ENCODE assay signal across 9 cellular contexts in genomic region chr13:24274452-24274971, GRCh38. TPM values are rescaled to one million over a fixed set of nuclear protein-coding genes. Genes with fewer than 3 reads are reported as not detected.
DNase-seq lines count a peak whose midpoint lies in the region; ATAC-seq and TF ChIP-seq lines count a peak whose summit lies in the region.
"Had no signal": no experiment of that assay in that cellular context is flagged by ENCODE, and none has a peak within 500 bp of the region (broad histone marks: within the 10 kb centered on the region; RNA-seq: fewer than 3 reads in every experiment).

No MANE protein-coding gene starts in this region.

- H3K9me3 ChIP-seq in esophagus squamous epithelium, result no peaks in the 10 kb centered on the region

- H3K27ac Mint-ChIP-seq in activated CD4-positive, alpha-beta T cell treated with anti-CD3 and anti-CD28 coated beads, Interleukin-2, amount 10 ng/mL, durations not matched to agents 24 days and 14 days, result peak overlapping the region; percentile 96

- peak overlapping the region; percentile 82 for H3K4me3 Mint-ChIP-seq in activated CD4-positive, alpha-beta T cell treated with anti-CD3 and anti-CD28 coated beads, Interleukin-2, amount 10 ng/mL, durations not matched to agents 24 days and 14 days

- H3K36me3 ChIP-seq in esophagus squamous epithelium, result no peaks in the 10 kb centered on the region

- peaks cover 24% of the 10 kb centered on the region for H3K36me3 Mint-ChIP-seq in activated CD4-positive, alpha-beta T cell treated with anti-CD3 and anti-CD28 coated beads, Interleukin-2, amount 10 ng/mL, durations not matched to agents 24 days and 14 days (ENCODE audit: low read depth)

- TF ChIP-seq CTCF in esophagus squamous epithelium (IDR thresholded peaks at IDR 0.05), result no peak

- intact Hi-C loops in activated CD4-positive, alpha-beta T cell treated with anti-CD3 and anti-CD28 coated beads, Interleukin-2, amount 10 ng/mL, durations not matched to agents 24 days and 14 days (cut with micrococcal nuclease), result loop anchor here (1.0 to 10.0 kb wide), 7 partner anchors 23 to 1010 kb away; partner anchors contain the start of genes MTMR6 and SPATA13
- intact Hi-C loops in esophagus squamous epithelium (cut with DNase I), result no loop called here

- peak; percentile 90 for DNase-seq in activated CD4-positive, alpha-beta T cell treated with anti-CD3 and anti-CD28 coated beads, Interleukin-2, amount 10 ng/mL, durations not matched to agents 24 days and 14 days
- DNase-seq in esophagus squamous epithelium (lab: John Stamatoyannopoulos, UW) (no peak), COLO668 (lab: John Stamatoyannopoulos, UW; ENCODE audit: unreplicated experiment) (no peak), DMS79 (lab: John Stamatoyannopoulos, UW) (no peak), COR-L47 (lab: John Stamatoyannopoulos, UW) (no peak)
- DNase-seq in stimulated activated CD4-positive, alpha-beta T cell treated with anti-CD3 and anti-CD28 coated beads, Interleukin-2, amount 100 ng/mL, for 4 hours (ENCODE audit: low read depth), result peak; percentile 62

- peak overlapping the region in 3 of 4 donors; percentile 30 to 53 (median 43) for H3K27ac ChIP-seq in esophagus squamous epithelium

- peaks cover 11 to 57% (median 28%) of the 10 kb centered on the region in 3 donors for H3K4me1 ChIP-seq in esophagus squamous epithelium

- H3K9me3 Mint-ChIP-seq in activated CD4-positive, alpha-beta T cell treated with anti-CD3 and anti-CD28 coated beads, Interleukin-2, amount 10 ng/mL, durations not matched to agents 24 days and 14 days, result no peaks in the 10 kb centered on the region

- no peak overlapping the region for H3K4me3 ChIP-seq in esophagus squamous epithelium

- peaks cover 77% of the 10 kb centered on the region for H3K4me1 Mint-ChIP-seq in activated CD4-positive, alpha-beta T cell treated with anti-CD3 and anti-CD28 coated beads, Interleukin-2, amount 10 ng/mL, durations not matched to agents 24 days and 14 days

- peaks cover 2% of the 10 kb centered on the region for H3K27me3 Mint-ChIP-seq in activated CD4-positive, alpha-beta T cell treated with anti-CD3 and anti-CD28 coated beads, Interleukin-2, amount 10 ng/mL, durations not matched to agents 24 days and 14 days

- 15 to 19% methylated on average over 2 to 5 of the region's 6 CpGs for WGBS in esophagus squamous epithelium, 2 donors

- no peaks in the 10 kb centered on the region for H3K27me3 ChIP-seq in esophagus squamous epithelium

- TF ChIP-seq POLR2A in esophagus squamous epithelium (IDR thresholded peaks at IDR 0.05), result no peak

- peak; percentile 71 for ATAC-seq in GM18907 (IDR thresholded peaks at IDR 0.05; ENCODE audit: unreplicated experiment)
- ATAC-seq in HG03039 (IDR thresholded peaks at IDR 0.05; ENCODE audit: unreplicated experiment), result peak; percentile 53

RNA-seq across cellular contexts. Expression of gene C1QTNF9, which starts 34.9 kb away (rescaled TPM):
- total RNA-seq in activated CD4-positive, alpha-beta T cell treated with anti-CD3 and anti-CD28 coated beads, Interleukin-2, amount 10 ng/mL, durations not matched to agents 24 days and 14 days, result 0.09 TPM in 1 of 2 replicates, not detected in the other
- not detected for total RNA-seq in esophagus squamous epithelium
- total RNA-seq: glomerular endothelial cell had no signal

Comparison
In these comparisons a context has a peak if more than half of its experiments do, and no peak if none do; other contexts are left out.
1. DNase-seq: peak in activated CD4-positive, alpha-beta T cell treated with anti-CD3 and anti-CD28 coated beads, Interleukin-2, amount 10 ng/mL, durations not matched to agents 24 days and 14 days (single experiment) and stimulated activated CD4-positive, alpha-beta T cell treated with anti-CD3 and anti-CD28 coated beads, Interleukin-2, amount 100 ng/mL, for 4 hours (single experiment); none in esophagus squamous epithelium (single experiment), COLO668 (single experiment), DMS79 (single experiment) and COR-L47 (single experiment).